Comparison of ENCODE assay signal across 30 cellular contexts in the genomic region with DNA sequence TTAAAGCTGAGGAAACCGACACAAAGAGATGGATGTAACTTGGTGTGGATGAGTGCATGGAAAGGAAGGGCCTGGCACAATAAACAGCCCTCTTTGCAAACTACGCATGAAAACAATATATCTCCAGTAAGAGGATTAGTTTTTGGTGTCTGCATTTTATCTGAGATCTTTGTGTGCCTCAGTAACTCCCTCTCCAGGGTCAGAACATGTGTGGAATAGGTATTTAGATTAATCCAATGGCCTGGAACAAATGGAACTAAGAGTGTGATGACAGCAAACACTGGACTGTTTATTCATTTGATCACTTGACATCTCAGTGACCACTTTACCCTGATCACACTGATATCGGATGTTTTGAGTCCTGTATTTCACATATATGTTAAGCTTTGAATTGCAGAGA. TPM values are rescaled to one million over a fixed set of nuclear protein-coding genes. Genes with fewer than 3 reads are reported as not detected.
"Had no signal": no experiment of that assay in that cellular context is flagged by ENCODE, and none has a peak within 500 bp of the region (broad histone marks: within the 10 kb centered on the region; RNA-seq: fewer than 3 reads in every experiment).

No MANE protein-coding gene starts in this region.

- H3K36me3 Mint-ChIP-seq: activated naive CD4-positive, alpha-beta T cell treated with anti-CD3 and anti-CD28 coated beads, Interleukin-2, amount 50 U/mL, for 72 hours had no signal

- H3K9me3 ChIP-seq: adrenal gland, body of pancreas, breast epithelium, Peyer's patch, SJSA1, SK-N-SH had no signal

- H3K27me3 Mint-ChIP-seq: activated T-cell treated with anti-CD3 and anti-CD28 coated beads, Interleukin-2, amount 50 U/mL, for 24 hours had no signal

- H3K27me3 ChIP-seq: adrenal gland, body of pancreas, breast epithelium, Peyer's patch, SJSA1 had no signal

- H3K36me3 ChIP-seq: breast epithelium had no signal

- ATAC-seq: activated CD8-positive, alpha-beta T cell treated with anti-CD3 and anti-CD28 coated beads, Interleukin-2, amount 10 ng/mL, durations not matched to agents 7 days and 5 days; activated naive CD4-positive, alpha-beta T cell treated with anti-CD3 and anti-CD28 coated beads, Interleukin-2, amount 50 U/mL, for 72 hours; body of pancreas; K562 had no signal

- H3K27ac ChIP-seq: adrenal gland, body of pancreas, breast epithelium, Peyer's patch, SJSA1 had no signal

- H3K4me1 ChIP-seq: breast epithelium had no signal

- H3K9me2 ChIP-seq: SK-N-SH had no signal

- H3K4me2 ChIP-seq: SK-N-SH had no signal

- H3K4me1 Mint-ChIP-seq: activated CD4-positive, alpha-beta T cell treated with anti-CD3 and anti-CD28 coated beads, Interleukin-2, amount 10 ng/mL, durations not matched to agents 7 days and 5 days had no signal

- H3K4me3 ChIP-seq: adrenal gland, body of pancreas, breast epithelium, K562, Peyer's patch, SJSA1 had no signal

- DNase-seq: activated CD4-positive, alpha-beta T cell treated with anti-CD3 and anti-CD28 coated beads, Interleukin-2, amount 10 ng/mL, durations not matched to agents 7 days and 5 days; activated CD4-positive, alpha-beta T cell treated with anti-CD3 and anti-CD28 coated beads, Interleukin-2, amount 50 U/mL, for 48 hours; activated CD8-positive, alpha-beta T cell treated with anti-CD3 and anti-CD28 coated beads, Interleukin-2, amount 10 ng/mL, durations not matched to agents 7 days and 5 days; activated gamma-delta T cell treated with Interleukin-2 at 50 U/mL for 16 hours; activated naive CD4-positive, alpha-beta T cell treated with anti-CD3 and anti-CD28 coated beads for 36 hours; activated T-cell treated with anti-CD3 and anti-CD28 coated beads, Interleukin-2, amount 50 U/mL, for 24 hours; adrenal gland; body of pancreas; NCI-H1092 treated with DMSO at 0.1 percent for 48 hours; NCI-H1417; NCI-H146; NCI-H187; NCI-H2029 treated with DMSO at 0.1 percent for 48 hours; NCI-H2171 treated with DMSO at 0.1 percent for 48 hours; NCI-H2227 treated with DMSO at 0.1 percent for 48 hours; NCI-H446; NCI-H69; Peyer's patch; RPMI8226; SHP77 treated with DMSO at 0.1 percent for 48 hours; SK-N-SH had no signal

- H3K4me3 Mint-ChIP-seq: activated CD4-positive, alpha-beta T cell treated with anti-CD3 and anti-CD28 coated beads, Interleukin-2, amount 10 ng/mL, durations not matched to agents 7 days and 5 days; activated CD8-positive, alpha-beta T cell treated with anti-CD3 and anti-CD28 coated beads, Interleukin-2, amount 10 ng/mL, durations not matched to agents 7 days and 5 days; activated naive CD4-positive, alpha-beta T cell treated with anti-CD3 and anti-CD28 coated beads for 36 hours; activated T-cell treated with anti-CD3 and anti-CD28 coated beads, Interleukin-2, amount 50 U/mL, for 24 hours; T-helper 1 cell treated with Interleukin-12 subunit alpha and Interleukin-12 subunit beta and Interleukin-4 antibody, amounts not matched to agents 30 μg/mL and 1 μg/mL, for 36 hours; T-helper 2 cell treated with Interferon-gamma antibody and Interleukin-4, amounts not matched to agents 5 μg/mL and 100 μg/mL, for 36 hours had no signal

- FAIRE-seq: astrocyte, K562, TTC549 had no signal

- H3K9ac ChIP-seq: SK-N-SH had no signal

- H3K9me3 Mint-ChIP-seq: activated CD4-positive, alpha-beta T cell treated with anti-CD3 and anti-CD28 coated beads, Interleukin-2, amount 10 ng/mL, durations not matched to agents 7 days and 5 days; activated naive CD4-positive, alpha-beta T cell treated with anti-CD3 and anti-CD28 coated beads for 36 hours; activated naive CD4-positive, alpha-beta T cell treated with anti-CD3 and anti-CD28 coated beads, Interleukin-2, amount 50 U/mL, for 72 hours; activated T-cell treated with anti-CD3 and anti-CD28 coated beads, Interleukin-2, amount 50 U/mL, for 24 hours; T-helper 1 cell treated with Interleukin-12 subunit alpha and Interleukin-12 subunit beta and Interleukin-4 antibody, amounts not matched to agents 30 μg/mL and 1 μg/mL, for 36 hours; T-helper 2 cell treated with Interferon-gamma antibody and Interleukin-4, amounts not matched to agents 5 μg/mL and 100 μg/mL, for 36 hours had no signal

- H3K27ac Mint-ChIP-seq: activated CD4-positive, alpha-beta T cell treated with anti-CD3 and anti-CD28 coated beads, Interleukin-2, amount 10 ng/mL, durations not matched to agents 7 days and 5 days; activated CD8-positive, alpha-beta T cell treated with anti-CD3 and anti-CD28 coated beads, Interleukin-2, amount 10 ng/mL, durations not matched to agents 7 days and 5 days; activated naive CD4-positive, alpha-beta T cell treated with anti-CD3 and anti-CD28 coated beads for 36 hours; activated T-cell treated with anti-CD3 and anti-CD28 coated beads, Interleukin-2, amount 50 U/mL, for 24 hours; T-helper 1 cell treated with Interleukin-12 subunit alpha and Interleukin-12 subunit beta and Interleukin-4 antibody, amounts not matched to agents 30 μg/mL and 1 μg/mL, for 36 hours; T-helper 2 cell treated with Interferon-gamma antibody and Interleukin-4, amounts not matched to agents 5 μg/mL and 100 μg/mL, for 36 hours had no signal

RNA-seq across cellular contexts. Expression of gene AKNAD1, which starts 45.3 kb away (rescaled TPM):
- total RNA-seq: activated CD4-positive, alpha-beta T cell treated with anti-CD3 and anti-CD28 coated beads, Interleukin-2, amount 10 ng/mL, durations not matched to agents 7 days and 5 days; activated CD8-positive, alpha-beta T cell treated with anti-CD3 and anti-CD28 coated beads, Interleukin-2, amount 10 ng/mL, durations not matched to agents 7 days and 5 days; activated naive CD4-positive, alpha-beta T cell treated with anti-CD3 and anti-CD28 coated beads for 36 hours; activated naive CD4-positive, alpha-beta T cell treated with anti-CD3 and anti-CD28 coated beads, Interleukin-2, amount 50 U/mL, for 72 hours; astrocyte; body of pancreas; cardiac septum; K562; Peyer's patch had no signal
